ENCODE assay signal across 1 cellular context in genomic region chr11:68142441-68143309, GRCh38.
TF ChIP-seq lines count a peak whose summit lies in the region.

No MANE protein-coding gene starts in this region.

TF ChIP-seq in liver, 16 proteins besides CTCF, POLR2A, EP300 and RAD21 (continued from another document):
- no peak for TF ChIP-seq YY1 (IDR thresholded peaks at IDR 0.05)
